2 cellular contexts compared by ENCODE assay signal in the genomic region with DNA sequence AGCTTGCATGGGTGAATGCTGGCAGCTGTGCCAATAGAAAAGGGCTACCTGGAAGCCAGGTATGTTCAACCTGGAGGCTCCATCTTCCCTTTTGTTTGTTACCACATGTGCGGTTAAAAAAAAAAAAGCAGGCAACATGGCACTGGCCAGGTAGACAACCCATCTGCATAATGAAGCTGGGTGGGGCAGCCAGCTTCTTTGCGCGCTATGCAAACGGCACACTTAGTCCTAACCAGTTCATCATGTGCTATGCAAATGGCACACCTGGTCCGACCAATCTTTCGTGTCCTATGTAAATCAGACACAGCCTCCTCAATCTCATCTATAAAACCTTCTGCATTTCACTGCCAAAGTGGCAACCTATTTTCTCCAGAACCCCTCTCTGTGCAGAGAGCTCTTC.
TF ChIP-seq lines count a peak whose summit lies in the region.

No MANE protein-coding gene starts in this region.

TF ChIP-seq in SK-N-SH, 30 proteins besides CTCF, POLR2A, EP300 and RAD21 (continued from another document):
- TF ChIP-seq MEF2A (IDR thresholded peaks at IDR 0.05; ENCODE audit: borderline replicate concordance, low read depth), result no peak
- TF ChIP-seq JUND (IDR thresholded peaks at IDR 0.05), result no peak
- TF ChIP-seq, protein P1, sequence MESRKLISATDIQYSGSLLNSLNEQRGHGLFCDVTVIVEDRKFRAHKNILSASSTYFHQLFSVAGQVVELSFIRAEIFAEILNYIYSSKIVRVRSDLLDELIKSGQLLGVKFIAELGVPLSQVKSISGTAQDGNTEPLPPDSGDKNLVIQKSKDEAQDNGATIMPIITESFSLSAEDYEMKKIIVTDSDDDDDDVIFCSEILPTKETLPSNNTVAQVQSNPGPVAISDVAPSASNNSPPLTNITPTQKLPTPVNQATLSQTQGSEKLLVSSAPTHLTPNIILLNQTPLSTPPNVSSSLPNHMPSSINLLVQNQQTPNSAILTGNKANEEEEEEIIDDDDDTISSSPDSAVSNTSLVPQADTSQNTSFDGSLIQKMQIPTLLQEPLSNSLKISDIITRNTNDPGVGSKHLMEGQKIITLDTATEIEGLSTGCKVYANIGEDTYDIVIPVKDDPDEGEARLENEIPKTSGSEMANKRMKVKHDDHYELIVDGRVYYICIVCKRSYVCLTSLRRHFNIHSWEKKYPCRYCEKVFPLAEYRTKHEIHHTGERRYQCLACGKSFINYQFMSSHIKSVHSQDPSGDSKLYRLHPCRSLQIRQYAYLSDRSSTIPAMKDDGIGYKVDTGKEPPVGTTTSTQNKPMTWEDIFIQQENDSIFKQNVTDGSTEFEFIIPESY (IDR thresholded peaks at IDR 0.05; ENCODE audit: borderline replicate concordance, low read depth), result no peak
- TF ChIP-seq, protein P2, sequence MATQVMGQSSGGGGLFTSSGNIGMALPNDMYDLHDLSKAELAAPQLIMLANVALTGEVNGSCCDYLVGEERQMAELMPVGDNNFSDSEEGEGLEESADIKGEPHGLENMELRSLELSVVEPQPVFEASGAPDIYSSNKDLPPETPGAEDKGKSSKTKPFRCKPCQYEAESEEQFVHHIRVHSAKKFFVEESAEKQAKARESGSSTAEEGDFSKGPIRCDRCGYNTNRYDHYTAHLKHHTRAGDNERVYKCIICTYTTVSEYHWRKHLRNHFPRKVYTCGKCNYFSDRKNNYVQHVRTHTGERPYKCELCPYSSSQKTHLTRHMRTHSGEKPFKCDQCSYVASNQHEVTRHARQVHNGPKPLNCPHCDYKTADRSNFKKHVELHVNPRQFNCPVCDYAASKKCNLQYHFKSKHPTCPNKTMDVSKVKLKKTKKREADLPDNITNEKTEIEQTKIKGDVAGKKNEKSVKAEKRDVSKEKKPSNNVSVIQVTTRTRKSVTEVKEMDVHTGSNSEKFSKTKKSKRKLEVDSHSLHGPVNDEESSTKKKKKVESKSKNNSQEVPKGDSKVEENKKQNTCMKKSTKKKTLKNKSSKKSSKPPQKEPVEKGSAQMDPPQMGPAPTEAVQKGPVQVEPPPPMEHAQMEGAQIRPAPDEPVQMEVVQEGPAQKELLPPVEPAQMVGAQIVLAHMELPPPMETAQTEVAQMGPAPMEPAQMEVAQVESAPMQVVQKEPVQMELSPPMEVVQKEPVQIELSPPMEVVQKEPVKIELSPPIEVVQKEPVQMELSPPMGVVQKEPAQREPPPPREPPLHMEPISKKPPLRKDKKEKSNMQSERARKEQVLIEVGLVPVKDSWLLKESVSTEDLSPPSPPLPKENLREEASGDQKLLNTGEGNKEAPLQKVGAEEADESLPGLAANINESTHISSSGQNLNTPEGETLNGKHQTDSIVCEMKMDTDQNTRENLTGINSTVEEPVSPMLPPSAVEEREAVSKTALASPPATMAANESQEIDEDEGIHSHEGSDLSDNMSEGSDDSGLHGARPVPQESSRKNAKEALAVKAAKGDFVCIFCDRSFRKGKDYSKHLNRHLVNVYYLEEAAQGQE (IDR thresholded peaks at IDR 0.05; ENCODE audit: low read depth, low read length), result no peak
- TF ChIP-seq, protein P3, sequence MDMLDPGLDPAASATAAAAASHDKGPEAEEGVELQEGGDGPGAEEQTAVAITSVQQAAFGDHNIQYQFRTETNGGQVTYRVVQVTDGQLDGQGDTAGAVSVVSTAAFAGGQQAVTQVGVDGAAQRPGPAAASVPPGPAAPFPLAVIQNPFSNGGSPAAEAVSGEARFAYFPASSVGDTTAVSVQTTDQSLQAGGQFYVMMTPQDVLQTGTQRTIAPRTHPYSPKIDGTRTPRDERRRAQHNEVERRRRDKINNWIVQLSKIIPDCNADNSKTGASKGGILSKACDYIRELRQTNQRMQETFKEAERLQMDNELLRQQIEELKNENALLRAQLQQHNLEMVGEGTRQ (IDR thresholded peaks at IDR 0.05; ENCODE audit: borderline replicate concordance, low read depth, low read length), result no peak
- no peak for TF ChIP-seq TEAD4 (IDR thresholded peaks at IDR 0.05; ENCODE audit: borderline replicate concordance, insufficient read depth)

TF ChIP-seq in SK-N-SH treated with all-trans-retinoic acid at 6 μM for 48 hours, 23 proteins besides CTCF, POLR2A, EP300 and RAD21 (continued from another document):
- TF ChIP-seq, protein P4, sequence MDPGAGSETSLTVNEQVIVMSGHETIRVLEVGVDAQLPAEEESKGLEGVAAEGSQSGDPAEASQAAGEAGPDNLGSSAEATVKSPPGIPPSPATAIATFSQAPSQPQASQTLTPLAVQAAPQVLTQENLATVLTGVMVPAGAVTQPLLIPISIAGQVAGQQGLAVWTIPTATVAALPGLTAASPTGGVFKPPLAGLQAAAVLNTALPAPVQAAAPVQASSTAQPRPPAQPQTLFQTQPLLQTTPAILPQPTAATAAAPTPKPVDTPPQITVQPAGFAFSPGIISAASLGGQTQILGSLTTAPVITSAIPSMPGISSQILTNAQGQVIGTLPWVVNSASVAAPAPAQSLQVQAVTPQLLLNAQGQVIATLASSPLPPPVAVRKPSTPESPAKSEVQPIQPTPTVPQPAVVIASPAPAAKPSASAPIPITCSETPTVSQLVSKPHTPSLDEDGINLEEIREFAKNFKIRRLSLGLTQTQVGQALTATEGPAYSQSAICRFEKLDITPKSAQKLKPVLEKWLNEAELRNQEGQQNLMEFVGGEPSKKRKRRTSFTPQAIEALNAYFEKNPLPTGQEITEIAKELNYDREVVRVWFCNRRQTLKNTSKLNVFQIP (CRISPR knock-in tag; IDR thresholded peaks at IDR 0.05; ENCODE audit: borderline replicate concordance, low read depth), result no peak
- TF ChIP-seq ZFP30 (CRISPR knock-in tag; IDR thresholded peaks at IDR 0.05), result no peak
- TF ChIP-seq, protein P5, sequence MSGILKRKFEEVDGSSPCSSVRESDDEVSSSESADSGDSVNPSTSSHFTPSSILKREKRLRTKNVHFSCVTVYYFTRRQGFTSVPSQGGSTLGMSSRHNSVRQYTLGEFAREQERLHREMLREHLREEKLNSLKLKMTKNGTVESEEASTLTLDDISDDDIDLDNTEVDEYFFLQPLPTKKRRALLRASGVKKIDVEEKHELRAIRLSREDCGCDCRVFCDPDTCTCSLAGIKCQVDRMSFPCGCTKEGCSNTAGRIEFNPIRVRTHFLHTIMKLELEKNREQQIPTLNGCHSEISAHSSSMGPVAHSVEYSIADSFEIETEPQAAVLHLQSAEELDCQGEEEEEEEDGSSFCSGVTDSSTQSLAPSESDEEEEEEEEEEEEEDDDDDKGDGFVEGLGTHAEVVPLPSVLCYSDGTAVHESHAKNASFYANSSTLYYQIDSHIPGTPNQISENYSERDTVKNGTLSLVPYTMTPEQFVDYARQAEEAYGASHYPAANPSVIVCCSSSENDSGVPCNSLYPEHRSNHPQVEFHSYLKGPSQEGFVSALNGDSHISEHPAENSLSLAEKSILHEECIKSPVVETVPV (CRISPR knock-in tag; IDR thresholded peaks at IDR 0.05), result no peak
- TF ChIP-seq GLIS3 (CRISPR knock-in tag; IDR thresholded peaks at IDR 0.05), result no peak
- no peak for TF ChIP-seq ZNF70 (CRISPR knock-in tag; IDR thresholded peaks at IDR 0.05)
- no peak for TF ChIP-seq BACH2 (CRISPR knock-in tag; IDR thresholded peaks at IDR 0.05; ENCODE audit: borderline replicate concordance)
